14 cellular contexts compared by ENCODE assay signal in the genomic region with DNA sequence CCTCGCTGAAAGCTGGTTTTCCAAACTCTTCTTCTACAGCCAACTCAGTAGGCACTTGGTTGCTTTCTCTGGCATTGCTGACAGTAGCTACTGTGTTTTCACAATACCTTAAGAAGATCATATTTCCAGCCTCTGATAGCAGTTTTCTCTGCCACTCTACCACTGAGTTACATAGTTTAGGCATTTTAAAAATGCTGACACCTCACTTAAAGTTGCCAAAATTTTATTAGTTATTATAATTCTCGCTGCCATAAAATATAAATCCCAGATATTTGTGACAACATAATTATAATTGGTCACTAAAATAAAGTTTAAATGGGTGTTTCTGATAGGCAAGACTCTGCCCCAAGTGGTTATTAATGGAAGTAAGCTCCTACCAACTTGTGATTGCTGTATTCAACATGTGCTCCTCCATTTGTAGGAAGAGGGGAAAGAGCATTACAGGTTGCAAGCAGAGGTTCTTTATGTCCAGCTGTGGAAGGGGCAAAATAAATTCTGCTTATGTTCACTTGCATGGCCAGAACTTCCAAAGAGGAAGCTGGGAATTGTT.
DNase-seq lines count a peak whose midpoint lies in the region; FAIRE-seq and TF ChIP-seq lines count a peak whose summit lies in the region.
"Had no signal": no experiment of that assay in that cellular context is flagged by ENCODE, and none has a peak within 500 bp of the region (broad histone marks: within the 10 kb centered on the region; RNA-seq: fewer than 3 reads in every experiment).

No MANE protein-coding gene starts in this region.

- TF ChIP-seq POLR2A in GM12892 (IDR thresholded peaks at IDR 0.05; ENCODE audit: low read depth, low read length), result no peak

- TF ChIP-seq CTCF in MM.1S (IDR thresholded peaks at IDR 0.05; ENCODE audit: low read length) (peak; percentile 27; the same call in 1 of the 2 replicates), bronchial epithelial cell (IDR thresholded peaks at IDR 0.05; ENCODE audit: insufficient read depth, low read length, severe bottlenecking) (no peak), neural crest cell (conservative IDR thresholded peaks at IDR 0.05) (peak; percentile 55)

- no peak overlapping the region for H3K27ac ChIP-seq in MM.1S (ENCODE audit: low read length)

- no peaks in the 10 kb centered on the region for H3K27me3 Mint-ChIP-seq in neural crest cell (ENCODE audit: low read depth)
- H3K27me3 Mint-ChIP-seq: activated naive CD8-positive, alpha-beta T cell treated with anti-CD3 and anti-CD28 coated beads, Interleukin-2, amount 10 ng/mL, durations not matched to agents 7 days and 5 days; memory B cell had no signal

- no peaks in the 10 kb centered on the region for H3F3A ChIP-seq in MM.1S (ENCODE audit: insufficient read depth, low read length)

- no peak overlapping the region for H3K9ac ChIP-seq in MM.1S (ENCODE audit: low read length)

- no peak overlapping the region for H3K27ac Mint-ChIP-seq in neural crest cell (ENCODE audit: unreplicated experiment)
- H3K27ac Mint-ChIP-seq: activated naive CD8-positive, alpha-beta T cell treated with anti-CD3 and anti-CD28 coated beads, Interleukin-2, amount 10 ng/mL, durations not matched to agents 7 days and 5 days; memory B cell had no signal

- H3K36me3 Mint-ChIP-seq in neural crest cell (ENCODE audit: low read depth), result peaks cover 4% of the 10 kb centered on the region
- H3K36me3 Mint-ChIP-seq: activated naive CD8-positive, alpha-beta T cell treated with anti-CD3 and anti-CD28 coated beads, Interleukin-2, amount 10 ng/mL, durations not matched to agents 7 days and 5 days had no signal

- H3K4me1 Mint-ChIP-seq in neural crest cell, result no peaks in the 10 kb centered on the region
- H3K4me1 Mint-ChIP-seq: activated naive CD8-positive, alpha-beta T cell treated with anti-CD3 and anti-CD28 coated beads, Interleukin-2, amount 10 ng/mL, durations not matched to agents 7 days and 5 days; memory B cell had no signal

- H3K9me2 ChIP-seq in MM.1S (replicated peaks; ENCODE audit: insufficient read depth, low read length), result no peaks in the 10 kb centered on the region

- peak; percentile 23 for DNase-seq in DMS 273 (lab: John Stamatoyannopoulos, UW; ENCODE audit: unreplicated experiment)
- DNase-seq in DMS 273 treated with DMSO at 0.1 percent for 48 hours (lab: John Stamatoyannopoulos, UW), result no peak
- peak; percentile 8 for DNase-seq in MM.1S
- DNase-seq in bronchial epithelial cell (ENCODE audit: low read depth), result peak; percentile 11
- no peak for DNase-seq in neural crest cell (ENCODE audit: low read depth, low spot score)
- DNase-seq in LoVo (ENCODE audit: low spot score), result no peak
- DNase-seq in medulla oblongata (ENCODE audit: extremely low spot score), result no peak
- no peak for DNase-seq in GM12892 (ENCODE audit: insufficient read length)
- DNase-seq: 8988T; activated CD4-positive, alpha-beta T cell treated with anti-CD3 and anti-CD28 coated beads for 1 hour; activated naive CD8-positive, alpha-beta T cell treated with anti-CD3 and anti-CD28 coated beads, Interleukin-2, amount 10 ng/mL, durations not matched to agents 7 days and 5 days; activated T-cell treated with anti-CD3 and anti-CD28 coated beads for 4 hours; occipital lobe had no signal

- no peaks in the 10 kb centered on the region for H4K20me1 ChIP-seq in MM.1S (ENCODE audit: insufficient read depth, low read length)

- no peak overlapping the region for H3K4me3 Mint-ChIP-seq in neural crest cell
- H3K4me3 Mint-ChIP-seq: activated naive CD8-positive, alpha-beta T cell treated with anti-CD3 and anti-CD28 coated beads, Interleukin-2, amount 10 ng/mL, durations not matched to agents 7 days and 5 days; memory B cell had no signal

- no peak overlapping the region for H3K4me3 ChIP-seq in MM.1S (ENCODE audit: low read length)
- H3K4me3 ChIP-seq in bronchial epithelial cell (ENCODE audit: low read depth, low read length), result no peak overlapping the region

- no peaks in the 10 kb centered on the region for H3K9me3 ChIP-seq in MM.1S (replicated peaks; ENCODE audit: insufficient read depth, low read length)

- no peak overlapping the region for H2AFZ ChIP-seq in MM.1S (ENCODE audit: low read length)

- H3K36me3 ChIP-seq in MM.1S (replicated peaks; ENCODE audit: insufficient read depth, low read length) (no peaks in the 10 kb centered on the region), bronchial epithelial cell (ENCODE audit: control insufficient read depth, insufficient read depth, low read length) (no peaks in the 10 kb centered on the region)

- H3K4me1 ChIP-seq in MM.1S (ENCODE audit: low read length), result no peaks in the 10 kb centered on the region

- FAIRE-seq in bronchial epithelial cell (lab: Jason Lieb, UNC), result no peak
- no peak for FAIRE-seq in GM12892 (lab: Jason Lieb, UNC)

- H3K9me3 Mint-ChIP-seq in neural crest cell, result peaks cover 3% of the 10 kb centered on the region

- no peaks in the 10 kb centered on the region for H3K79me2 ChIP-seq in MM.1S (ENCODE audit: low read length)

- H3K27me3 ChIP-seq in MM.1S (replicated peaks; ENCODE audit: insufficient read depth, low read length), result no peaks in the 10 kb centered on the region
- no peaks in the 10 kb centered on the region for H3K27me3 ChIP-seq in bronchial epithelial cell (ENCODE audit: control insufficient read depth, insufficient read depth, low read length)

- no peak overlapping the region for H3K4me2 ChIP-seq in MM.1S (ENCODE audit: low read depth, low read length)

Comparison
In these comparisons a context has a peak if more than half of its experiments do, and no peak if none do; other contexts are left out.
1. DNase-seq: peak in DMS 273 (single experiment), MM.1S (single experiment) and bronchial epithelial cell (single experiment); none in DMS 273 treated with DMSO at 0.1 percent for 48 hours (single experiment), neural crest cell (single experiment), LoVo (single experiment), medulla oblongata (single experiment) and GM12892 (single experiment).